1 cellular context compared by ENCODE assay signal in genomic region chr18:3397031-3397750, GRCh38.
A peak's percentile ranks its signal among the peaks of the same experiment; 100 is the strongest.
TF ChIP-seq lines count a peak whose summit lies in the region.

No MANE protein-coding gene starts in this region.

TF ChIP-seq in HepG2, 621 proteins besides CTCF, POLR2A, EP300 and RAD21:
- TF ChIP-seq SOX5 (CRISPR knock-in tag; IDR thresholded peaks at IDR 0.05; ENCODE audit: borderline replicate concordance) (peak; percentile 35; the same call in 1 of the 2 replicates), SOX13 (IDR thresholded peaks at IDR 0.05) (no peak), SOX13 (CRISPR knock-in tag; conservative IDR thresholded peaks at IDR 0.05 in 1 of 2, IDR thresholded peaks at IDR 0.05 in 1 of 2) (peak in 1 of 2 experiments; percentile 80; a peak in 2 of 4 replicates), ZNF567 (CRISPR knock-in tag; IDR thresholded peaks at IDR 0.05; ENCODE audit: borderline replicate concordance) (no peak), GFI1 (CRISPR knock-in tag; IDR thresholded peaks at IDR 0.05; ENCODE audit: borderline replicate concordance) (no peak), GATAD1 (CRISPR knock-in tag; IDR thresholded peaks at IDR 0.05) (no peak), ZMYM4 (CRISPR knock-in tag; IDR thresholded peaks at IDR 0.05) (no peak)
